Comparison of ENCODE assay signal across 8 cellular contexts in the genomic region with DNA sequence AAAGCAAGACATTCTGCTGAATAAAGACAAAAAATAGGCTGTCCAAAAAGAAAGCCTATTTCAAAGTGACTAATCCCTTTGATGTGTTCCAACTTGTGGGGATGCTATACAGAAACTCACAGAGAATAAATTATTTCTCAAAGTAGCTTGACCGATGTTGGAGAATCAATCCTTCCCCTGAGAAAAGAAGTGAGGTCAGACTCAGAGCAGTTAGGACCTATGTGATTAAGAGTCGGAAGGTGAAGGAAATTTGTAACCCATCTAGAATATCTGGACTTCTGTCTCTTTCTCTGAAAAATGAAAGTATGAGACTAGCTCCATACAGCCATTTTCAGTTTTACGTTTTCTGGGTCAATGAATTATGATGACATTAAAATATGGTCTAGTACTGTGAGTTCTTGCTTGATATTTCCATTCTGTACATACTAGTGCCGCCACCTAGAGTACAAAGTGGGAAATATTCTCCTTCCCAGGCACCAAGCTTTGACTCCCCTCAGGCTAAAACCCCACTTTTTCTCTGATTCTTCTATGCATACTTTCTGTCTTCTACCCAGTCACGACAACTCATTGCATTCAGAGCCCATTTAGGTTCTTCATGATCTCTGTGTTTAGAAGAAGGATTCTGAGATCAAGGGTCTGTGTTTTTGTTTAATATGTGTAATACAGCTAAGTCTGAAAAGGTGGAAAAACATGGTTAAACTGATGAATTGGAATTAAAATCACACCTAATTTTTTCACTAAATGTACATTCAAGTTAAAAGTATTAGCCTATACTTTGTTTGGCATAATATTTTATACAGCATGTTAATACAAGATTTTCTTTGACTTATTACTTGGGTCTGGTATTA. TPM values are rescaled to one million over a fixed set of nuclear protein-coding genes. Genes with fewer than 3 reads are reported as not detected.
DNase-seq lines count a peak whose midpoint lies in the region; ATAC-seq, FAIRE-seq and TF ChIP-seq lines count a peak whose summit lies in the region.

No MANE protein-coding gene starts in this region.

- H3K9me3 ChIP-seq in DOHH2 (ENCODE audit: control insufficient read depth, insufficient read depth, low read length) (no peaks in the 10 kb centered on the region), K562 (replicated peaks; ENCODE audit: control insufficient read depth, insufficient read depth, low read depth, low read length) (no peaks in the 10 kb centered on the region), tibial artery (no peaks in the 10 kb centered on the region)

- H3K9me1 ChIP-seq in K562 (ENCODE audit: control insufficient read depth, insufficient read depth, low read length) = no peaks in the 10 kb centered on the region

- in situ Hi-C loops in K562 (cut with MboI) = no loop called here

- H3K4me3 ChIP-seq in DOHH2 (ENCODE audit: low read length) = no peak overlapping the region
- no peak overlapping the region for H3K4me3 ChIP-seq in K562
- no peak overlapping the region for H3K4me3 ChIP-seq in tibial artery

- H4K20me1 ChIP-seq in DOHH2 (ENCODE audit: control insufficient read depth, insufficient read depth, low read depth, low read length) = no peaks in the 10 kb centered on the region
- H4K20me1 ChIP-seq in K562 (replicated peaks; ENCODE audit: control insufficient read depth, insufficient read depth, low read length) = no peaks in the 10 kb centered on the region

- H3K36me3 ChIP-seq in DOHH2 (ENCODE audit: control insufficient read depth, low read length) (no peaks in the 10 kb centered on the region), K562 (ENCODE audit: control insufficient read depth, insufficient read depth, low read length) (no peaks in the 10 kb centered on the region), tibial artery (no peaks in the 10 kb centered on the region)

- POLR2A ChIA-PET in K562 (lab: Yijun Ruan, JAX) = no interaction called here

- no peak overlapping the region for H3K27ac ChIP-seq in DOHH2 (ENCODE audit: low read depth, low read length)
- no peak overlapping the region for H3K27ac ChIP-seq in K562 (ENCODE audit: extremely low read depth, low read depth, low read length)
- no peak overlapping the region for H3K27ac ChIP-seq in tibial artery

- H3K27me3 ChIP-seq in DOHH2 (ENCODE audit: control insufficient read depth, low read length) = no peaks in the 10 kb centered on the region
- H3K27me3 ChIP-seq in K562 (ENCODE audit: control insufficient read depth in 2 of 2, insufficient read depth in 2 of 2, low read length in 2 of 2) = no peaks in the 10 kb centered on the region
- H3K27me3 ChIP-seq in tibial artery = no peaks in the 10 kb centered on the region

- TF ChIP-seq CTCF in DOHH2 (IDR thresholded peaks at IDR 0.05; ENCODE audit: low read depth, low read length, poor library complexity, severe bottlenecking) (peak; percentile 75), K562 (IDR thresholded peaks at IDR 0.05 in 2 of 3, conservative IDR thresholded peaks at IDR 0.05 in 1 of 3; ENCODE audit: insufficient read depth in 2 of 3, low read depth in 1 of 3, low read length in 3 of 3) (peak in 2 of 3 experiments; percentile 27 to 28; a peak in 3 of 6 replicates), tibial artery (IDR thresholded peaks at IDR 0.05) (peak; percentile 75 to 86)

- no peak overlapping the region for H2AFZ ChIP-seq in K562 (ENCODE audit: low read depth, low read length)

- TF ChIP-seq RAD21 in K562 (CRISPR knock-in tag; conservative IDR thresholded peaks at IDR 0.05 in 1 of 2, IDR thresholded peaks at IDR 0.05 in 1 of 2) = peak; percentile 35 to 50

- BruUV-seq in K562 (replicated peaks; lab: Mats Ljungman, UMichigan) = no TSS peak

- TF ChIP-seq EP300 in K562 (IDR thresholded peaks at IDR 0.05; ENCODE audit: low read length) = no peak

- FAIRE-seq in K562 (lab: Jason Lieb, UNC) = peak; percentile 32
- peak; percentile 84 for FAIRE-seq in islet of Langerhans (lab: Jason Lieb, UNC)

- ATAC-seq in GM19397 (IDR thresholded peaks at IDR 0.05; ENCODE audit: unreplicated experiment) (peak; percentile 93), HG03196 (IDR thresholded peaks at IDR 0.05; ENCODE audit: unreplicated experiment) (peak; percentile 94), K562 (no peak)

- H3K9ac ChIP-seq in K562 (ENCODE audit: insufficient read depth in 1 of 2, low read depth in 2 of 2, low read length in 2 of 2) = no peak overlapping the region

- no peaks in the 10 kb centered on the region for H3F3A ChIP-seq in DOHH2 (ENCODE audit: control insufficient read depth, insufficient read depth)

- no peaks in the 10 kb centered on the region for H3K79me2 ChIP-seq in DOHH2 (ENCODE audit: control insufficient read depth, low read length)
- H3K79me2 ChIP-seq in K562 (ENCODE audit: control insufficient read depth, insufficient read depth, low read length) = no peaks in the 10 kb centered on the region

- 0% methylated on average over 5 of the region's 5 CpGs for WGBS in K562 (ENCODE audit: insufficient coverage, low coverage, missing lambda C conversion rate)

- H3K4me1 ChIP-seq in DOHH2 (ENCODE audit: control insufficient read depth, low read length) (no peaks in the 10 kb centered on the region), K562 (replicated peaks in 1 of 2; ENCODE audit: control insufficient read depth in 2 of 2, insufficient read depth in 2 of 2, low read length in 2 of 2) (no peaks in the 10 kb centered on the region), tibial artery (no peaks in the 10 kb centered on the region)

- DNase-seq in NCI-H2227 (lab: John Stamatoyannopoulos, UW; ENCODE audit: unreplicated experiment) (peak; percentile 68), K562 (ENCODE audit: extremely low read depth in 1 of 4, low spot score in 3 of 4) (peak; percentile 5 to 12 (median 10)), tibial artery (no peak), T1000 (lab: John Stamatoyannopoulos, UW) (no peak)

- no peaks in the 10 kb centered on the region for H3K9me2 ChIP-seq in DOHH2 (replicated peaks; ENCODE audit: control insufficient read depth, low read length)

- TF ChIP-seq POLR2A in K562 (conservative IDR thresholded peaks at IDR 0.05) = no peak

- intact Hi-C loops in K562 (cut with micrococcal nuclease) = no loop called here
- intact Hi-C loops in tibial artery (cut with DNase I; ENCODE audit: low total_unique reads) = loop anchor here (2.0 kb wide), 1 partner anchor 396 kb away; no protein-coding TSS in a partner anchor

- H3K4me2 ChIP-seq in DOHH2 (ENCODE audit: low read length) = no peak overlapping the region
- no peak overlapping the region for H3K4me2 ChIP-seq in K562 (ENCODE audit: insufficient read depth, low read length)

- CTCF ChIA-PET in K562 (lab: Yijun Ruan, JAX; ENCODE audit: low intra/inter-chr PET ratio) = no interaction called here

TF ChIP-seq in K562, 482 proteins besides CTCF, POLR2A, EP300 and RAD21 (continues in another document):
- TF ChIP-seq GTF2F1 (IDR thresholded peaks at IDR 0.05; ENCODE audit: low read depth, low read length) (no peak), MAFK (IDR thresholded peaks at IDR 0.05; ENCODE audit: low read length) (no peak)

RNA-seq across cellular contexts. Expression of a gene that starts 6.9 kb away (rescaled TPM):
- total RNA-seq in K562 (2011; cell fraction: chromatin; rRNA removed; ENCODE audit: low replicate concordance) = not detected in 2 replicates
- total RNA-seq in K562 (2011; cell fraction: nucleolus; rRNA removed) = not detected in 2 replicates
- total RNA-seq in K562 (2011; cell fraction: nucleoplasm; rRNA removed) = not detected in 2 replicates
- total RNA-seq in K562 (2014; rRNA removed) (0.32 TPM in 1 of 2 replicates, not detected in the other), K562 (2014; rRNA removed; fragmentation: Illumina TruSeq; extraction: Trizol) (0.18 TPM in 1 of 2 replicates, not detected in the other), K562 (2015; rRNA removed; fragmentation: Illumina TruSeq; extraction: Trizol) (0.11 and 0.22 TPM in 2 replicates), K562 (2021) (not detected in 2 replicates)
- polyA plus RNA-seq in K562 (2011; rRNA removed) (3.4 and 8.0 TPM in 2 replicates), K562 (2014; fragmentation: Illumina TruSeq; extraction: Trizol) (0.09 and 0.25 TPM in 2 replicates), K562 (2014; fragmentation: Nextera tagmentation; extraction: Ambion mirVana) (under 1 TPM; 0.17 TPM), K562 (2014; rRNA removed) (0.20 TPM in 1 of 2 replicates, not detected in the other)
- polyA plus RNA-seq in K562 (2011; cell fraction: cytosol; rRNA removed) = 0.54 and 3.6 TPM in 2 replicates
- polyA plus RNA-seq in K562 (2011; cell fraction: nucleus; rRNA removed) = 0.17 and 1.6 TPM in 2 replicates
- polyA plus RNA-seq in K562 (2012) = 0.07 and 0.23 TPM in 2 replicates
- polyA minus RNA-seq in K562 (2011; rRNA and poly(A)+ RNA removed) = 1.2 and 4.8 TPM in 2 replicates
- 0.76 and 2.2 TPM in 2 replicates for polyA minus RNA-seq in K562 (2011; cell fraction: cytosol; rRNA and poly(A)+ RNA removed)
- 1.1 TPM in 1 of 2 replicates, not detected in the other for polyA minus RNA-seq in K562 (2011; cell fraction: nucleus; rRNA and poly(A)+ RNA removed)

RNA-seq across cellular contexts. Expression of a gene that starts 30.9 kb away (rescaled TPM):
- total RNA-seq in K562 (2011; cell fraction: chromatin; rRNA removed; ENCODE audit: low replicate concordance) = not detected in 2 replicates
- not detected in 2 replicates for total RNA-seq in K562 (2011; cell fraction: nucleolus; rRNA removed)
- total RNA-seq in K562 (2011; cell fraction: nucleoplasm; rRNA removed) = not detected in 2 replicates
- not detected in 2 replicates for total RNA-seq in K562 (2014; rRNA removed)
- total RNA-seq in K562 (2014; rRNA removed; fragmentation: Illumina TruSeq; extraction: Trizol) = not detected in 2 replicates
- total RNA-seq in K562 (2015; rRNA removed; fragmentation: Illumina TruSeq; extraction: Trizol) = not detected in 2 replicates
- total RNA-seq in K562 (2021) = not detected in 2 replicates
- polyA plus RNA-seq in K562 (2011; rRNA removed) = not detected in 2 replicates
- not detected in 2 replicates for polyA plus RNA-seq in K562 (2011; cell fraction: cytosol; rRNA removed)
- polyA plus RNA-seq in K562 (2011; cell fraction: nucleus; rRNA removed) = not detected in 2 replicates
- 0.03 TPM in 1 of 2 replicates, not detected in the other for polyA plus RNA-seq in K562 (2012)
- not detected in 2 replicates for polyA plus RNA-seq in K562 (2014; fragmentation: Illumina TruSeq; extraction: Trizol)
- not detected for polyA plus RNA-seq in K562 (2014; fragmentation: Nextera tagmentation; extraction: Ambion mirVana)
- polyA plus RNA-seq in K562 (2014; rRNA removed) = not detected in 2 replicates
- polyA minus RNA-seq in K562 (2011; rRNA and poly(A)+ RNA removed) = not detected in 2 replicates
- not detected in 2 replicates for polyA minus RNA-seq in K562 (2011; cell fraction: cytosol; rRNA and poly(A)+ RNA removed)
- polyA minus RNA-seq in K562 (2011; cell fraction: nucleus; rRNA and poly(A)+ RNA removed) = not detected in 2 replicates

Comparison
In these comparisons a context has a peak if more than half of its experiments do, and no peak if none do; other contexts are left out.
1. CTCF ChIP-seq: peak in every context shown above with its lines; median percentile 80 in tibial artery; 75 in DOHH2; 28 in K562.
2. DNase-seq: peak in NCI-H2227 (single experiment) and K562 (4 of 4); none in tibial artery (0 of 2) and T1000 (single experiment).